In genomic region chr4:164293776-164294175, GRCh38 we compare ENCODE assay signal across 25 cellular contexts.
"Had no signal": no experiment of that assay in that cellular context is flagged by ENCODE, and none has a peak within 500 bp of the region (broad histone marks: within the 10 kb centered on the region; RNA-seq: fewer than 3 reads in every experiment).

No MANE protein-coding gene starts in this region.

- H3K27me3 ChIP-seq: neural progenitor cell, pancreas, right lobe of liver, sigmoid colon, stomach, thyroid gland, tibial nerve, upper lobe of left lung, vagina had no signal

- ATAC-seq: naive thymus-derived CD4-positive, alpha-beta T cell; natural killer cell; pancreas; right cardiac atrium; right lobe of liver; stimulated activated effector memory CD8-positive, alpha-beta T cell treated with anti-CD3 and anti-CD28 coated beads, Interleukin-12 subunit alpha, Interleukin-12 subunit beta, amount 100 ng/mL, for 72 hours; stimulated activated naive B cell treated with anti-CD40 and anti-IgM and Interleukin-4, amounts not matched to agents 10 μg/mL and 1 μg/mL and 100 μg/mL, for 72 hours had no signal

- H3K9ac ChIP-seq: neural progenitor cell had no signal

- H3K27ac ChIP-seq: neural progenitor cell, pancreas, prostate gland, right lobe of liver, sigmoid colon, stomach, thoracic aorta, thyroid gland, tibial nerve, upper lobe of left lung, vagina had no signal

- H3K4me3 ChIP-seq: neural progenitor cell, pancreas, prostate gland, right lobe of liver, sigmoid colon, stomach, thoracic aorta, thyroid gland, tibial nerve, upper lobe of left lung, vagina had no signal

- H3K36me3 ChIP-seq: neural progenitor cell, pancreas, prostate gland, right lobe of liver, sigmoid colon, stomach, thoracic aorta, thyroid gland, tibial nerve, upper lobe of left lung, vagina had no signal

- H3K4me2 ChIP-seq: neural progenitor cell had no signal

- H3K9me3 ChIP-seq: pancreas, prostate gland, right lobe of liver, sigmoid colon, stomach, thoracic aorta, thyroid gland, tibial nerve, upper lobe of left lung, vagina had no signal

- DNase-seq: naive thymus-derived CD4-positive, alpha-beta T cell; natural killer cell; pancreas; retina; right cardiac atrium; right lobe of liver; sigmoid colon; small intestine; stimulated activated CD4-positive, alpha-beta T cell treated with anti-CD3 and anti-CD28 coated beads, Interleukin-15, amount 100 ng/mL, for 24 hours; stimulated activated CD4-positive, alpha-beta T cell treated with anti-CD3 and anti-CD28 coated beads, Interleukin-2, amount 100 ng/mL, for 24 hours; stimulated activated CD4-positive, alpha-beta T cell treated with anti-CD3 and anti-CD28 coated beads, Interleukin-2, amount 100 ng/mL, for 48 hours; stimulated activated CD4-positive, alpha-beta T cell treated with anti-CD3 and anti-CD28 coated beads, Interleukin-4, amount 100 ng/mL, for 24 hours; stimulated activated naive B cell treated with anti-CD40 and anti-IgM and Interleukin-4, amounts not matched to agents 10 μg/mL and 1 μg/mL and 100 μg/mL, for 72 hours; stimulated activated naive CD4-positive, alpha-beta T cell treated with Interleukin-2 at 50 U/mL for 16 hours; stomach; thyroid gland; trophoblast cell; upper lobe of left lung had no signal

- H3K4me1 ChIP-seq: neural progenitor cell, pancreas, prostate gland, right lobe of liver, sigmoid colon, stomach, thyroid gland, tibial nerve, upper lobe of left lung, vagina had no signal

- H2AFZ ChIP-seq: neural progenitor cell had no signal

- FAIRE-seq: pancreas, small intestine, urothelium cell line had no signal
